Comparison of ENCODE assay signal across 20 cellular contexts in the genomic region with DNA sequence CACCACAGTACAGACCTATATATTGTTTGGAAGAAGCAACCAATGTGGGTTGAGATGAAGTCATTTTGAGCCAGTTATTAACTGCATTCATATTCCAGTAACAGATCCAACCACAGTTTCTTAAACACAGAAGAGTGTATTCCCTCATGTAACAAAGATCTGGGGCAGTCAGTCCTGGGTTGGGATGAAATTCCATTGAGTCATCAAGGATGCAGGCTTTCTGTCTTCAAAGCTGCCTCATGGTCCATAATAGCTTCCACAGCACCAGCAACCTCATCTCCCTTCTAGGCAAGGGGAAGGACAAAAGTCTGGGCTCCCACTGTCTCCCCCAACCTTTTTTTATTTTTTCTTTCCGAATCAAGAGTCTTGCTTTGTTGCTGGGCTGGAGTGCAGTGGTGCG. TPM values are rescaled to one million over a fixed set of nuclear protein-coding genes. Genes with fewer than 3 reads are reported as not detected.
DNase-seq lines count a peak whose midpoint lies in the region; ATAC-seq and TF ChIP-seq lines count a peak whose summit lies in the region.
"Had no signal": no experiment of that assay in that cellular context is flagged by ENCODE, and none has a peak within 500 bp of the region (broad histone marks: within the 10 kb centered on the region; RNA-seq: fewer than 3 reads in every experiment).

No MANE protein-coding gene starts in this region.

- H3K27me3 Mint-ChIP-seq in activated CD4-positive, alpha-beta T cell treated with anti-CD3 and anti-CD28 coated beads, Interleukin-2, amount 10 ng/mL, durations not matched to agents 7 days and 5 days, result no peaks in the 10 kb centered on the region
- H3K27me3 Mint-ChIP-seq: stimulated activated naive CD8-positive, alpha-beta T cell treated with anti-CD3 and anti-CD28 coated beads, Interleukin-15, Interleukin-2, amounts not matched to agents 100 ng/mL and 50 ng/mL, for 24 hours had no signal

- peak overlapping the region; percentile 97 for H3K27ac ChIP-seq in psoas muscle
- H3K27ac ChIP-seq: ascending aorta, SJCRH30, upper lobe of right lung had no signal

- no peaks in the 10 kb centered on the region for H3K9me3 Mint-ChIP-seq in activated CD4-positive, alpha-beta T cell treated with anti-CD3 and anti-CD28 coated beads, Interleukin-2, amount 10 ng/mL, durations not matched to agents 7 days and 5 days
- H3K9me3 Mint-ChIP-seq: stimulated activated naive CD8-positive, alpha-beta T cell treated with anti-CD3 and anti-CD28 coated beads, Interleukin-15, Interleukin-2, amounts not matched to agents 100 ng/mL and 50 ng/mL, for 24 hours had no signal

- no peaks in the 10 kb centered on the region for H3K27me3 ChIP-seq in psoas muscle (ENCODE audit: insufficient read depth in 3 of 3, low read length in 2 of 3)
- no peaks in the 10 kb centered on the region for H3K27me3 ChIP-seq in H7 (ENCODE audit: control insufficient read depth, insufficient read depth, low read length)
- H3K27me3 ChIP-seq: ascending aorta, SJCRH30, upper lobe of right lung had no signal

- POLR2A ChIA-PET in activated CD4-positive, alpha-beta T cell treated with anti-CD3 and anti-CD28 coated beads, Interleukin-2, amount 10 ng/mL, durations not matched to agents 7 days and 5 days (lab: Charles Lee), result no interaction called here

- peak overlapping the region; percentile 95 for H3K27ac Mint-ChIP-seq in activated CD4-positive, alpha-beta T cell treated with anti-CD3 and anti-CD28 coated beads, Interleukin-2, amount 10 ng/mL, durations not matched to agents 7 days and 5 days
- H3K27ac Mint-ChIP-seq: stimulated activated naive CD8-positive, alpha-beta T cell treated with anti-CD3 and anti-CD28 coated beads, Interleukin-15, Interleukin-2, amounts not matched to agents 100 ng/mL and 50 ng/mL, for 24 hours had no signal

- no peak for DNase-seq in activated CD4-positive, alpha-beta T cell treated with anti-CD3 and anti-CD28 coated beads, Interleukin-2, amount 10 ng/mL, durations not matched to agents 7 days and 5 days
- no peak for DNase-seq in activated CD4-positive, alpha-beta T cell treated with anti-CD3 and anti-CD28 coated beads for 4 hours
- DNase-seq in LHCN-M2 (ENCODE audit: low read depth), result peak; percentile 75
- DNase-seq in fibroblast of gingiva (ENCODE audit: low read depth), result peak; percentile 34
- no peak for DNase-seq in psoas muscle
- no peak for DNase-seq in OCI-M1 (lab: John Stamatoyannopoulos, UW)
- no peak for DNase-seq in H7
- DNase-seq in cerebellar nuclear complex (lab: John Stamatoyannopoulos, UW), result no peak
- DNase-seq: activated effector memory CD4-positive, alpha-beta T cell treated with anti-CD3 and anti-CD28 coated beads, Interleukin-2, amount 50 U/mL, for 16 hours; Caco-2; glutamatergic neuron; mammary epithelial cell; NCI-H1048; NCI-H2081 treated with DMSO at 0.1 percent for 48 hours; NCI-H526 treated with DMSO at 0.1 percent for 48 hours; right cardiac atrium; SJCRH30; upper lobe of right lung had no signal

- peaks cover 42% of the 10 kb centered on the region for H3K4me1 Mint-ChIP-seq in activated CD4-positive, alpha-beta T cell treated with anti-CD3 and anti-CD28 coated beads, Interleukin-2, amount 10 ng/mL, durations not matched to agents 7 days and 5 days

- H3K9me3 ChIP-seq in psoas muscle, result no peaks in the 10 kb centered on the region
- H3K9me3 ChIP-seq: ascending aorta, Caco-2, SJCRH30, upper lobe of right lung had no signal

- WGBS in psoas muscle, 3 donors, result 95 to 97% (median 96%) methylated on average over 2 of the region's 2 CpGs

- no peak overlapping the region for H3K4me3 Mint-ChIP-seq in activated CD4-positive, alpha-beta T cell treated with anti-CD3 and anti-CD28 coated beads, Interleukin-2, amount 10 ng/mL, durations not matched to agents 7 days and 5 days
- H3K4me3 Mint-ChIP-seq: stimulated activated naive CD8-positive, alpha-beta T cell treated with anti-CD3 and anti-CD28 coated beads, Interleukin-15, Interleukin-2, amounts not matched to agents 100 ng/mL and 50 ng/mL, for 24 hours had no signal

- H3K36me3 ChIP-seq in psoas muscle (ENCODE audit: insufficient read depth in 1 of 2, low read depth in 1 of 2) (peaks cover 0 to 17% of the 10 kb centered on the region in 2 donors), H7 (replicated peaks; ENCODE audit: control insufficient read depth, insufficient read depth, low read length) (no peaks in the 10 kb centered on the region)
- H3K36me3 ChIP-seq: ascending aorta, SJCRH30, upper lobe of right lung had no signal

- ATAC-seq in psoas muscle, result no peak
- ATAC-seq: right cardiac atrium, upper lobe of right lung had no signal

- H3K4me3 ChIP-seq in psoas muscle (no peak overlapping the region), H7 (ENCODE audit: insufficient read depth, low read depth, low read length) (no peak overlapping the region)
- H3K4me3 ChIP-seq: ascending aorta, SJCRH30, upper lobe of right lung had no signal

- intact Hi-C loops in psoas muscle (cut with DNase I), result loop anchor here in 1 of 2 donors (10.0 kb wide), 2 partner anchors 159 to 279 kb away; no protein-coding TSS in a partner anchor

- TF ChIP-seq CTCF in psoas muscle (IDR thresholded peaks at IDR 0.05), result no peak

- CTCF ChIA-PET in activated CD4-positive, alpha-beta T cell treated with anti-CD3 and anti-CD28 coated beads, Interleukin-2, amount 10 ng/mL, durations not matched to agents 7 days and 5 days (lab: Charles Lee), result interaction anchor here (0.6 to 1.8 kb wide), 4 partner anchors 14 to 358 kb away, joined by 3 to 5 read pairs (median 4); no protein-coding TSS in a partner anchor

- peaks cover 14% of the 10 kb centered on the region for H3K36me3 Mint-ChIP-seq in activated CD4-positive, alpha-beta T cell treated with anti-CD3 and anti-CD28 coated beads, Interleukin-2, amount 10 ng/mL, durations not matched to agents 7 days and 5 days (ENCODE audit: low read depth)

- peaks cover 27% of the 10 kb centered on the region for H3K4me1 ChIP-seq in psoas muscle

RNA-seq across cellular contexts. Expression of a gene that starts 2.9 kb away (rescaled TPM):
- 10 to 100 TPM; 62.9 to 64.0 TPM for total RNA-seq in activated CD4-positive, alpha-beta T cell treated with anti-CD3 and anti-CD28 coated beads, Interleukin-2, amount 10 ng/mL, durations not matched to agents 7 days and 5 days
- total RNA-seq in LHCN-M2 (2014; rRNA removed) (123 and 154 TPM in 2 replicates), psoas muscle (1,000 to 10,000 TPM in 3 of 4 donors, 100 to 1,000 TPM in 1; 573 to 7,738 (median 3,937) TPM)
- 143 TPM for polyA plus RNA-seq in LHCN-M2 (2012)
- over 10,000 TPM in 1 of 3 donors, 1,000 to 10,000 TPM in 2; 5,251 to 11,097 (median 6,044) TPM for polyA plus RNA-seq in psoas muscle
- total RNA-seq in H7 (2014; rRNA removed; shearing (Covaris generic)), result 90.8 and 114 TPM in 2 replicates

RNA-seq across cellular contexts. Expression of a gene that starts 31.3 kb away (rescaled TPM):
- total RNA-seq in activated CD4-positive, alpha-beta T cell treated with anti-CD3 and anti-CD28 coated beads, Interleukin-2, amount 10 ng/mL, durations not matched to agents 7 days and 5 days, result 100 to 1,000 TPM; 120 to 131 TPM
- total RNA-seq in LHCN-M2 (2014; rRNA removed) (81.4 and 90.3 TPM in 2 replicates), psoas muscle (100 to 1,000 TPM in 3 of 4 donors, 10 to 100 TPM in 1; 51.8 to 199 (median 107) TPM)
- 46.5 TPM for polyA plus RNA-seq in LHCN-M2 (2012)
- polyA plus RNA-seq in psoas muscle, result 100 to 1,000 TPM; 131 to 284 (median 265) TPM
- 58.1 and 63.1 TPM in 2 replicates for total RNA-seq in H7 (2014; rRNA removed; shearing (Covaris generic))

Comparison
In these comparisons a context has a peak if more than half of its experiments do, and no peak if none do; other contexts are left out.
1. DNase-seq: peak in LHCN-M2 (single experiment) and fibroblast of gingiva (single experiment); none in activated CD4-positive, alpha-beta T cell treated with anti-CD3 and anti-CD28 coated beads, Interleukin-2, amount 10 ng/mL, durations not matched to agents 7 days and 5 days (single experiment), activated CD4-positive, alpha-beta T cell treated with anti-CD3 and anti-CD28 coated beads for 4 hours (0 of 2), psoas muscle (0 of 2), OCI-M1 (single experiment), H7 (single experiment) and cerebellar nuclear complex (0 of 2).